Comparison of ENCODE assay signal across 16 cellular contexts in genomic region chr13:113305208-113305607, GRCh38. TPM values are rescaled to one million over a fixed set of nuclear protein-coding genes. Genes with fewer than 3 reads are reported as not detected.
DNase-seq lines count a peak whose midpoint lies in the region; ATAC-seq and TF ChIP-seq lines count a peak whose summit lies in the region.
"Had no signal": no experiment of that assay in that cellular context is flagged by ENCODE, and none has a peak within 500 bp of the region (broad histone marks: within the 10 kb centered on the region; RNA-seq: fewer than 3 reads in every experiment).

No MANE protein-coding gene starts in this region.

- H3K36me3 ChIP-seq in neuronal stem cell (replicated peaks in 1 of 2; ENCODE audit: control insufficient read depth in 2 of 2, insufficient read depth in 2 of 2, low read length in 2 of 2) = peaks cover 3 to 14% of the 10 kb centered on the region in 2 donors

- H2AK5ac ChIP-seq in neuronal stem cell (ENCODE audit: low read depth, low read length) = no peak overlapping the region

- no peak overlapping the region for H3K4me2 ChIP-seq in neuronal stem cell (ENCODE audit: insufficient read depth, low read length, poor library complexity, severe bottlenecking)
- H3K4me2 ChIP-seq: hepatocyte had no signal

- H3K4me3 ChIP-seq in choroid plexus epithelial cell (ENCODE audit: low read depth, low read length) = no peak overlapping the region
- H3K4me3 ChIP-seq in neuronal stem cell (ENCODE audit: low read length in 2 of 2) = no peak overlapping the region
- H3K4me3 ChIP-seq in coronary artery = no peak overlapping the region
- H3K4me3 ChIP-seq: hepatocyte had no signal

- WGBS in neuronal stem cell (ENCODE audit: extremely low coverage in 2 of 2, insufficient read length in 2 of 2, insufficient replicate concordance in 1 of 2), 2 donors = no CpG with 5 or more reads among the region's 7 CpGs

- no peak overlapping the region for H2BK15ac ChIP-seq in neuronal stem cell (ENCODE audit: low read length)

- H4K8ac ChIP-seq in neuronal stem cell (ENCODE audit: low read depth, low read length) = no peak overlapping the region

- ATAC-seq in effector memory CD8-positive, alpha-beta T cell (replicated peaks) = no peak

- no peak overlapping the region for H3K14ac ChIP-seq in neuronal stem cell (ENCODE audit: low read length)

- peaks cover 15% of the 10 kb centered on the region for H3K79me1 ChIP-seq in neuronal stem cell (ENCODE audit: low read depth, low read length)

- TF ChIP-seq CTCF in choroid plexus epithelial cell (conservative IDR thresholded peaks at IDR 0.05; ENCODE audit: low read depth, low read length) (no peak), coronary artery (IDR thresholded peaks at IDR 0.05) (no peak)

- no peak overlapping the region for H2BK12ac ChIP-seq in neuronal stem cell (ENCODE audit: low read length)

- no peak overlapping the region for H3K4me3 Mint-ChIP-seq in effector memory CD8-positive, alpha-beta T cell
- H3K4me3 Mint-ChIP-seq: activated CD4-positive, alpha-beta memory T cell treated with anti-CD3 and anti-CD28 coated beads for 36 hours had no signal

- H3K23ac ChIP-seq in neuronal stem cell (ENCODE audit: low read depth, low read length, poor library complexity) = peak overlapping the region; percentile 80

- H3K18ac ChIP-seq in neuronal stem cell (ENCODE audit: low read length) = no peak overlapping the region

- peak; percentile 64 for DNase-seq in EL
- peak; percentile 25 for DNase-seq in NCI-H1694 (lab: John Stamatoyannopoulos, UW)
- peak; percentile 35 for DNase-seq in choroid plexus epithelial cell (ENCODE audit: low read depth)
- no peak for DNase-seq in neuronal stem cell (ENCODE audit: low spot score)
- no peak for DNase-seq in coronary artery (ENCODE audit: low spot score)
- DNase-seq in DMS114 treated with DMSO at 0.1 percent for 48 hours (lab: John Stamatoyannopoulos, UW; ENCODE audit: unreplicated experiment) = no peak
- no peak for DNase-seq in iPS-NIHi7 (ENCODE audit: extremely low spot score)
- no peak for DNase-seq in effector memory CD8-positive, alpha-beta T cell
- DNase-seq: activated CD4-positive, alpha-beta memory T cell treated with anti-CD3 and anti-CD28 coated beads for 36 hours; activated naive CD4-positive, alpha-beta T cell; Calu3; cortex of kidney; NCI-H1930; NK-92 treated with Interleukin-12 subunit alpha and Interleukin-12 subunit beta, amount 100 ng/mL, for 24 hours; T-helper 1 cell had no signal

- H3K36me3 Mint-ChIP-seq in effector memory CD8-positive, alpha-beta T cell (ENCODE audit: insufficient read depth) = peaks cover 52% of the 10 kb centered on the region

- H3K27ac ChIP-seq in neuronal stem cell (replicated peaks; ENCODE audit: low read length) (no peak overlapping the region), coronary artery (no peak overlapping the region)
- H3K27ac ChIP-seq: hepatocyte had no signal

- H3K4me1 ChIP-seq in neuronal stem cell (ENCODE audit: control insufficient read depth in 2 of 2, insufficient read depth in 1 of 2, low read depth in 1 of 2, low read length in 2 of 2) = no peaks in the 10 kb centered on the region

- no peaks in the 10 kb centered on the region for H3K27me3 ChIP-seq in neuronal stem cell (ENCODE audit: control insufficient read depth in 3 of 3, insufficient read depth in 3 of 3, low read depth in 1 of 3, low read length in 3 of 3)
- H3K27me3 ChIP-seq: hepatocyte had no signal

- H3K4ac ChIP-seq in neuronal stem cell (ENCODE audit: low read length) = no peak overlapping the region

- no peak overlapping the region for H2BK120ac ChIP-seq in neuronal stem cell (ENCODE audit: low read depth, low read length)

- H3K27me3 Mint-ChIP-seq in effector memory CD8-positive, alpha-beta T cell = no peaks in the 10 kb centered on the region
- H3K27me3 Mint-ChIP-seq: activated CD4-positive, alpha-beta memory T cell treated with anti-CD3 and anti-CD28 coated beads for 36 hours had no signal

- no peak overlapping the region for H2BK5ac ChIP-seq in neuronal stem cell (ENCODE audit: low read length)

- H3K9me3 ChIP-seq in neuronal stem cell (replicated peaks in 1 of 2; ENCODE audit: control insufficient read depth in 2 of 2, insufficient read depth in 1 of 2, low read depth in 1 of 2, low read length in 2 of 2) = no peaks in the 10 kb centered on the region

- H3K9me3 Mint-ChIP-seq in effector memory CD8-positive, alpha-beta T cell = no peaks in the 10 kb centered on the region
- H3K9me3 Mint-ChIP-seq: activated CD4-positive, alpha-beta memory T cell treated with anti-CD3 and anti-CD28 coated beads for 36 hours had no signal

- peaks cover 22 to 26% of the 10 kb centered on the region in 2 donors for H3K4me1 Mint-ChIP-seq in effector memory CD8-positive, alpha-beta T cell (ENCODE audit: low read depth in 2 of 2)

- H4K91ac ChIP-seq in neuronal stem cell (ENCODE audit: low read depth, low read length, poor library complexity) = no peak overlapping the region

- no peak overlapping the region for H2AFZ ChIP-seq in neuronal stem cell (ENCODE audit: low read length)
- H2AFZ ChIP-seq: hepatocyte had no signal

- no peak overlapping the region for H3K9ac ChIP-seq in neuronal stem cell (ENCODE audit: low read depth, low read length, poor library complexity)

- H3K27ac Mint-ChIP-seq in effector memory CD8-positive, alpha-beta T cell = no peak overlapping the region
- H3K27ac Mint-ChIP-seq: activated CD4-positive, alpha-beta memory T cell treated with anti-CD3 and anti-CD28 coated beads for 36 hours had no signal

RNA-seq across cellular contexts. Expression of gene LAMP1, which starts 8.2 kb away (rescaled TPM):
- 43.5 TPM for polyA plus RNA-seq in neuronal stem cell (2013, experiment 1 of 2)
- 44.0 TPM for polyA plus RNA-seq in neuronal stem cell (2013, experiment 2 of 2)

RNA-seq across cellular contexts. Expression of gene GRTP1, which starts 58.7 kb away (rescaled TPM):
- polyA plus RNA-seq in neuronal stem cell (2013, experiment 1 of 2) = 10.2 TPM
- polyA plus RNA-seq in neuronal stem cell (2013, experiment 2 of 2) = 10.0 TPM

Comparison
In these comparisons a context has a peak if more than half of its experiments do, and no peak if none do; other contexts are left out.
1. DNase-seq: peak in EL (single experiment), NCI-H1694 (single experiment) and choroid plexus epithelial cell (single experiment); none in neuronal stem cell (single experiment), coronary artery (single experiment), DMS114 treated with DMSO at 0.1 percent for 48 hours (single experiment), iPS-NIHi7 (single experiment) and effector memory CD8-positive, alpha-beta T cell (0 of 3).